Comparison of ENCODE assay signal across 17 cellular contexts in the genomic region with DNA sequence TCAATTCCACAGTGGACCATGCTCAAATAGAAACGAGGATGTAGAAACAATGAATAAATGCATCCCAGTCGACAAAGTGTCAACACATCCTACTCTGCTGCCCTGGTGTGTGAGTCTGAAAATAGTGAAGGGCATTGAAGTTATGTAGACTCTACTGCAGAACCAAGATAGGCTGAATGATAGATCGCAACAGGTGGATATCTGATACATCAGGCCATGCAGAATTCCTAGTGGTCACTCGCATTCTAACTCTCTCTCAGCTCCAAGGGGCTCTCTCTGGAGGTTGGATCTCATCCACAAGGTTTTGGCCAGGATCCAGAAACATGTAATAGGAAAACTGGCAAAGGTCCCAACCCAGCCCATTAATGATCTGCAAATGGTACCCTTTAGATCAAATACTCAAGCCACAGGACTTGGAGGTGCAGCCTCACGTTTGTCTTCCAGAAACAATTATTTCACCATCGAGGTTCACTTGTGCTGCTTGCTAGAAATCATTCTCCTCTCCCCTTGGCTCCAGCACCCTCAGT.
DNase-seq lines count a peak whose midpoint lies in the region; ATAC-seq and TF ChIP-seq lines count a peak whose summit lies in the region.
"Had no signal": no experiment of that assay in that cellular context is flagged by ENCODE, and none has a peak within 500 bp of the region (broad histone marks: within the 10 kb centered on the region; RNA-seq: fewer than 3 reads in every experiment).

No MANE protein-coding gene starts in this region.

- no peak overlapping the region for H3K4me3 ChIP-seq in BE2C (ENCODE audit: low read depth, low read length)
- H3K4me3 ChIP-seq in BLaER1 treated with 17β-estradiol and CSF1 and Interleukin-3, amounts not matched to agents 10 nM and 100 nM = no peak overlapping the region
- H3K4me3 ChIP-seq: GM23338 had no signal

- DNase-seq in BE2C (peak; percentile 63), NCI-H1105 treated with DMSO at 0.1 percent for 48 hours (lab: John Stamatoyannopoulos, UW) (peak; percentile 80), dermis microvascular lymphatic vessel endothelial cell (ENCODE audit: low read depth in 2 of 2) (peak; percentile 7 to 16), SKM-1 (lab: John Stamatoyannopoulos, UW; ENCODE audit: unreplicated experiment) (no peak)
- DNase-seq: GF-D8, KBM-7, NCI-H1436, NCI-H2029 treated with DMSO at 0.1 percent for 48 hours, NCI-H446 treated with DMSO at 0.1 percent for 48 hours, SHP77, SW 1271 had no signal

- no peaks in the 10 kb centered on the region for H3K36me3 ChIP-seq in BE2C
- H3K36me3 ChIP-seq in BLaER1 treated with 17β-estradiol and CSF1 and Interleukin-3, amounts not matched to agents 10 nM and 100 nM = peaks cover 0 to 7% (median 0%) of the 10 kb centered on the region in 11 experiments; a peak in 3 of 22 replicates

- H3K27ac ChIP-seq in BLaER1 treated with 17β-estradiol and CSF1 and Interleukin-3, amounts not matched to agents 10 nM and 100 nM = no peak overlapping the region
- H3K27ac ChIP-seq: C4-2B, HL-60 had no signal

- no peak for TF ChIP-seq CTCF in BE2C (IDR thresholded peaks at IDR 0.05; ENCODE audit: low read depth, low read length)

- peaks cover 10% of the 10 kb centered on the region; the same call in 1 of the 2 replicates for H3K4me1 ChIP-seq in BE2C
- H3K4me1 ChIP-seq in BLaER1 treated with 17β-estradiol and CSF1 and Interleukin-3, amounts not matched to agents 10 nM and 100 nM = peaks cover 9 to 78% (median 54%) of the 10 kb centered on the region in 10 experiments; a peak in 18 of 20 replicates

- peak overlapping the region in 7 of 11 experiments; percentile 2 to 78 (median 68); a peak in 12 of 22 replicates for H3K4me2 ChIP-seq in BLaER1 treated with 17β-estradiol and CSF1 and Interleukin-3, amounts not matched to agents 10 nM and 100 nM

- H3K27me3 ChIP-seq in BE2C = no peaks in the 10 kb centered on the region
- H3K27me3 ChIP-seq in BLaER1 treated with 17β-estradiol and CSF1 and Interleukin-3, amounts not matched to agents 10 nM and 100 nM = no peaks in the 10 kb centered on the region

- no peaks in the 10 kb centered on the region for H3K9me3 ChIP-seq in BE2C
- peaks cover 0 to 53% (median 34%) of the 10 kb centered on the region in 11 experiments; a peak in 17 of 22 replicates for H3K9me3 ChIP-seq in BLaER1 treated with 17β-estradiol and CSF1 and Interleukin-3, amounts not matched to agents 10 nM and 100 nM (replicated peaks in 1 of 11)

- H4K20me1 ChIP-seq in BLaER1 treated with 17β-estradiol and CSF1 and Interleukin-3, amounts not matched to agents 10 nM and 100 nM = no peaks in the 10 kb centered on the region

- ATAC-seq in HG03108 (IDR thresholded peaks at IDR 0.05; ENCODE audit: unreplicated experiment) = no peak
- ATAC-seq in GM18519 (IDR thresholded peaks at IDR 0.05; ENCODE audit: low FRiP score, unreplicated experiment) = no peak
- ATAC-seq: GM23338 had no signal

- no peak overlapping the region for H3K9ac ChIP-seq in BLaER1 treated with 17β-estradiol and CSF1 and Interleukin-3, amounts not matched to agents 10 nM and 100 nM
